9 cellular contexts compared by ENCODE assay signal in genomic region chr12:65826513-65827171, GRCh38. TPM values are rescaled to one million over a fixed set of nuclear protein-coding genes. Genes with fewer than 3 reads are reported as not detected.
A peak's percentile ranks its signal among the peaks of the same experiment; 100 is the strongest.
DNase-seq lines count a peak whose midpoint lies in the region; ATAC-seq and TF ChIP-seq lines count a peak whose summit lies in the region.
"Had no signal": no experiment of that assay in that cellular context is flagged by ENCODE, and none has a peak within 500 bp of the region (broad histone marks: within the 10 kb centered on the region; RNA-seq: fewer than 3 reads in every experiment).

No MANE protein-coding gene starts in this region.

- no peak overlapping the region for H3K27ac Mint-ChIP-seq in CD8-positive, alpha-beta T cell
- no peak overlapping the region for H3K27ac Mint-ChIP-seq in natural killer cell

- H3K36me3 Mint-ChIP-seq in CD8-positive, alpha-beta T cell, result no peaks in the 10 kb centered on the region
- H3K36me3 Mint-ChIP-seq in natural killer cell, result no peaks in the 10 kb centered on the region

- H3K27ac ChIP-seq in CD8-positive, alpha-beta T cell (ENCODE audit: low read depth, low read length), result no peak overlapping the region
- H3K27ac ChIP-seq in duodenal mucosa (ENCODE audit: low read depth, low read length), result no peak overlapping the region

- H3K27me3 Mint-ChIP-seq in CD8-positive, alpha-beta T cell (ENCODE audit: low read depth), result peaks cover 47% of the 10 kb centered on the region
- H3K27me3 Mint-ChIP-seq in natural killer cell (ENCODE audit: low read depth in 2 of 2), result peaks cover 54 to 76% of the 10 kb centered on the region in 2 donors

- POLR2A ChIA-PET in CD8-positive, alpha-beta T cell (lab: Charles Lee), result no interaction called here

- peak overlapping the region in 1 of 2 donors; percentile 33 for H3K9ac ChIP-seq in duodenal mucosa (ENCODE audit: low read depth in 1 of 2, low read length in 2 of 2)

- CTCF ChIA-PET in CD8-positive, alpha-beta T cell (lab: Charles Lee), result no interaction called here

- TF ChIP-seq RAD21 in Ishikawa (IDR thresholded peaks at IDR 0.05; ENCODE audit: low read depth), result no peak

- peaks cover 25% of the 10 kb centered on the region for H3K4me1 Mint-ChIP-seq in CD8-positive, alpha-beta T cell (ENCODE audit: low read depth)
- H3K4me1 Mint-ChIP-seq in natural killer cell, result peaks cover 22 to 35% of the 10 kb centered on the region in 2 donors

- peaks cover 14% of the 10 kb centered on the region for H3K27me3 ChIP-seq in CD8-positive, alpha-beta T cell (ENCODE audit: insufficient read depth, low read length)
- peaks cover 9 to 16% of the 10 kb centered on the region in 2 donors for H3K27me3 ChIP-seq in duodenal mucosa (ENCODE audit: control insufficient read depth in 1 of 2, insufficient read depth in 2 of 2, low read length in 2 of 2)

- no peak for ATAC-seq in CD8-positive, alpha-beta T cell
- ATAC-seq in natural killer cell, result no peak

- no peak for DNase-seq in CD8-positive, alpha-beta T cell
- DNase-seq in natural killer cell, result no peak
- DNase-seq in GM19240 (ENCODE audit: insufficient read length, low spot score), result no peak
- DNase-seq in pons (ENCODE audit: low spot score), result no peak
- no peak for DNase-seq in NCI-H1048 (lab: John Stamatoyannopoulos, UW)
- DNase-seq in NCI-H187 treated with DMSO at 0.1 percent for 48 hours (lab: John Stamatoyannopoulos, UW), result no peak

- TF ChIP-seq CTCF in CD8-positive, alpha-beta T cell (IDR thresholded peaks at IDR 0.05), result no peak
- TF ChIP-seq CTCF in natural killer cell (IDR thresholded peaks at IDR 0.05), result no peak

- intact Hi-C loops in CD8-positive, alpha-beta T cell (cut with DNase I, micrococcal nuclease), result no loop called here
- intact Hi-C loops in natural killer cell (cut with micrococcal nuclease), result loop anchor here (10.0 kb wide), 1 partner anchor 98 kb away; no protein-coding TSS in a partner anchor

- no peaks in the 10 kb centered on the region for H3K9me3 Mint-ChIP-seq in CD8-positive, alpha-beta T cell
- H3K9me3 Mint-ChIP-seq in natural killer cell, result no peaks in the 10 kb centered on the region

- no peak overlapping the region for H3K4me3 ChIP-seq in CD8-positive, alpha-beta T cell (ENCODE audit: low read depth, low read length)
- peak overlapping the region; percentile 73 to 76 for H3K4me3 ChIP-seq in duodenal mucosa (ENCODE audit: low read depth in 1 of 2, low read length in 2 of 2)

- TF ChIP-seq EP300 in Ishikawa (IDR thresholded peaks at IDR 0.05; ENCODE audit: borderline replicate concordance), result no peak; the same call in 1 of the 2 replicates

- no peaks in the 10 kb centered on the region for H3K36me3 ChIP-seq in CD8-positive, alpha-beta T cell (ENCODE audit: insufficient read depth, low read length)
- H3K36me3 ChIP-seq in duodenal mucosa (ENCODE audit: control insufficient read depth in 1 of 2, insufficient read depth in 2 of 2, low read length in 2 of 2), result no peaks in the 10 kb centered on the region

- peak overlapping the region; percentile 47 for H3K4me3 Mint-ChIP-seq in CD8-positive, alpha-beta T cell
- peak overlapping the region; percentile 78 for H3K4me3 Mint-ChIP-seq in natural killer cell

- H3K9me3 ChIP-seq in CD8-positive, alpha-beta T cell (ENCODE audit: low read length), result no peaks in the 10 kb centered on the region
- H3K9me3 ChIP-seq in duodenal mucosa (ENCODE audit: control insufficient read depth in 1 of 2, low read length in 2 of 2), result no peaks in the 10 kb centered on the region

- peaks cover 22% of the 10 kb centered on the region for H3K4me1 ChIP-seq in CD8-positive, alpha-beta T cell (ENCODE audit: insufficient read depth, low read length)
- H3K4me1 ChIP-seq in duodenal mucosa (ENCODE audit: control insufficient read depth in 1 of 2, insufficient read depth in 2 of 2, low read length in 2 of 2), result peaks cover 7 to 11% of the 10 kb centered on the region in 2 donors

TF ChIP-seq in Ishikawa, 13 proteins besides CTCF, POLR2A, EP300 and RAD21:
- peak; percentile 41 for TF ChIP-seq NFIC (IDR thresholded peaks at IDR 0.05)
- TF ChIP-seq USF1 (IDR thresholded peaks at IDR 0.05), result no peak
- TF ChIP-seq MAX (IDR thresholded peaks at IDR 0.05), result 0 out of 2 replicates have a peak, but pooled peaks have one; percentile 13
- peak; percentile 57; the same call in 1 of the 2 replicates for TF ChIP-seq TEAD4 (IDR thresholded peaks at IDR 0.05)
- no peak for TF ChIP-seq CEBPB (IDR thresholded peaks at IDR 0.05)
- TF ChIP-seq FOXM1 (IDR thresholded peaks at IDR 0.05; ENCODE audit: borderline replicate concordance, low read depth), result 0 out of 2 replicates have a peak, but pooled peaks have one; percentile 48

RNA-seq across cellular contexts. Expression of gene HMGA2, which starts 2.4 kb away (rescaled TPM):
- not detected for total RNA-seq in CD8-positive, alpha-beta T cell
- total RNA-seq in natural killer cell, result under 1 TPM; 0.18 to 0.38 (median 0.35) TPM
- total RNA-seq: NCI-H460 had no signal
